32 cellular contexts compared by ENCODE assay signal in genomic region chr7:104089622-104090021, GRCh38.
DNase-seq lines count a peak whose midpoint lies in the region; ATAC-seq, FAIRE-seq and TF ChIP-seq lines count a peak whose summit lies in the region.
"Had no signal": no experiment of that assay in that cellular context is flagged by ENCODE, and none has a peak within 500 bp of the region (broad histone marks: within the 10 kb centered on the region; RNA-seq: fewer than 3 reads in every experiment).

No MANE protein-coding gene starts in this region.

- H3K4me1 ChIP-seq in GM23338 (ENCODE audit: insufficient read depth) (no peaks in the 10 kb centered on the region), K562 (replicated peaks in 1 of 2; ENCODE audit: control insufficient read depth in 2 of 2, insufficient read depth in 2 of 2, low read length in 2 of 2) (peaks cover 10 to 39% of the 10 kb centered on the region in 2 experiments; a peak in 4 of 5 replicates), left ventricle myocardium inferior (no peaks in the 10 kb centered on the region)
- H3K4me1 ChIP-seq: BLaER1, heart right ventricle, prostate gland, sigmoid colon, tibial nerve had no signal

- intact Hi-C loops in K562 (cut with micrococcal nuclease) (loop anchor here (10.0 kb wide), 4 partner anchors 175 to 425 kb away; no protein-coding TSS in a partner anchor), left ventricle myocardium inferior (cut with micrococcal nuclease) (no loop called here)

- no peak for TF ChIP-seq EP300 in K562 (IDR thresholded peaks at IDR 0.05; ENCODE audit: low read length)

- no peak for TF ChIP-seq POLR2A in K562 (conservative IDR thresholded peaks at IDR 0.05)

- H3K4me3 ChIP-seq in GM23338 (no peak overlapping the region), K562 (no peak overlapping the region), left ventricle myocardium inferior (no peak overlapping the region)
- H3K4me3 ChIP-seq: BLaER1, GM23248, heart right ventricle, PC-9, prostate gland, sigmoid colon, tibial nerve had no signal

- no peaks in the 10 kb centered on the region for H3K9me1 ChIP-seq in K562 (ENCODE audit: control insufficient read depth, insufficient read depth, low read length)

- H3K9me2 ChIP-seq in GM23338 (ENCODE audit: insufficient read depth), result no peaks in the 10 kb centered on the region
- H3K9me2 ChIP-seq: SK-N-SH had no signal

- H3K27ac Mint-ChIP-seq in GM23338, result no peak overlapping the region
- H3K27ac Mint-ChIP-seq: activated CD4-positive, alpha-beta memory T cell treated with anti-CD3 and anti-CD28 coated beads, Interleukin-2, amount 10 ng/mL, durations not matched to agents 7 days and 5 days; activated T-helper 1 cell treated with anti-CD3 and anti-CD28 coated beads, Interleukin-12 subunit alpha, Interleukin-12 subunit beta, Interleukin-2, Interleukin-4 antibody, amounts not matched to agents 30 ng/mL and 10 ng/mL and 1 ng/mL, durations not matched to agents 14 hours and 24 hours and 36 hours; T-helper 17 cell had no signal

- POLR2A ChIA-PET in K562 (lab: Yijun Ruan, JAX), result no interaction called here

- CTCF ChIA-PET in K562 (lab: Yijun Ruan, JAX; ENCODE audit: low intra/inter-chr PET ratio), result no interaction called here

- BruUV-seq in K562 (replicated peaks; lab: Mats Ljungman, UMichigan), result no TSS peak

- H3K27me3 Mint-ChIP-seq in GM23338 (ENCODE audit: insufficient read depth, low read depth, poor library complexity), result no peaks in the 10 kb centered on the region

- no peaks in the 10 kb centered on the region for H3K36me3 ChIP-seq in GM23338 (ENCODE audit: insufficient read depth)
- H3K36me3 ChIP-seq in K562 (ENCODE audit: control insufficient read depth, insufficient read depth, low read length), result no peaks in the 10 kb centered on the region
- H3K36me3 ChIP-seq in left ventricle myocardium inferior, result no peaks in the 10 kb centered on the region
- H3K36me3 ChIP-seq: BLaER1, heart right ventricle, prostate gland, sigmoid colon, tibial nerve had no signal

- no peak overlapping the region for H3K4me3 Mint-ChIP-seq in GM23338
- H3K4me3 Mint-ChIP-seq: activated CD4-positive, alpha-beta memory T cell treated with anti-CD3 and anti-CD28 coated beads, Interleukin-2, amount 10 ng/mL, durations not matched to agents 7 days and 5 days; activated T-helper 1 cell treated with anti-CD3 and anti-CD28 coated beads, Interleukin-12 subunit alpha, Interleukin-12 subunit beta, Interleukin-2, Interleukin-4 antibody, amounts not matched to agents 30 ng/mL and 10 ng/mL and 1 ng/mL, durations not matched to agents 14 hours and 24 hours and 36 hours; T-helper 17 cell had no signal

- no peaks in the 10 kb centered on the region for H4K20me1 ChIP-seq in GM23338 (replicated peaks; ENCODE audit: insufficient read depth)
- H4K20me1 ChIP-seq in K562 (replicated peaks; ENCODE audit: control insufficient read depth, insufficient read depth, low read length), result no peaks in the 10 kb centered on the region
- H4K20me1 ChIP-seq: BLaER1 had no signal

- TF ChIP-seq CTCF in GM23338 (conservative IDR thresholded peaks at IDR 0.05; ENCODE audit: low read depth in 2 of 2) (no peak), K562 (IDR thresholded peaks at IDR 0.05 in 2 of 3, conservative IDR thresholded peaks at IDR 0.05 in 1 of 3; ENCODE audit: insufficient read depth in 2 of 3, low read depth in 1 of 3, low read length in 3 of 3) (no peak), left ventricle myocardium inferior (IDR thresholded peaks at IDR 0.05; ENCODE audit: borderline replicate concordance) (no peak)

- H3K9me3 ChIP-seq in K562 (replicated peaks; ENCODE audit: control insufficient read depth, insufficient read depth, low read depth, low read length) (no peaks in the 10 kb centered on the region), left ventricle myocardium inferior (replicated peaks) (peaks cover 10% of the 10 kb centered on the region)
- H3K9me3 ChIP-seq: BLaER1, prostate gland, sigmoid colon, SK-N-SH, tibial nerve had no signal

- H3F3A ChIP-seq in GM23338 (replicated peaks; ENCODE audit: low read depth), result no peaks in the 10 kb centered on the region

- FAIRE-seq in K562 (lab: Jason Lieb, UNC), result no peak
- FAIRE-seq: G401.6, keratinocyte had no signal

- H3K27me3 ChIP-seq in GM23338 (ENCODE audit: insufficient read depth) (no peaks in the 10 kb centered on the region), K562 (ENCODE audit: control insufficient read depth in 2 of 2, insufficient read depth in 2 of 2, low read length in 2 of 2) (no peaks in the 10 kb centered on the region), left ventricle myocardium inferior (ENCODE audit: low read depth) (no peaks in the 10 kb centered on the region)
- H3K27me3 ChIP-seq: BLaER1, tibial nerve had no signal

- ATAC-seq in GM23338 (no peak), K562 (no peak), GM19397 (IDR thresholded peaks at IDR 0.05; ENCODE audit: unreplicated experiment) (no peak)
- ATAC-seq: heart right ventricle, T-helper 17 cell had no signal

- H3K9me3 Mint-ChIP-seq in GM23338, result no peaks in the 10 kb centered on the region
- H3K9me3 Mint-ChIP-seq: activated CD4-positive, alpha-beta memory T cell treated with anti-CD3 and anti-CD28 coated beads, Interleukin-2, amount 10 ng/mL, durations not matched to agents 7 days and 5 days; activated T-helper 1 cell treated with anti-CD3 and anti-CD28 coated beads, Interleukin-12 subunit alpha, Interleukin-12 subunit beta, Interleukin-2, Interleukin-4 antibody, amounts not matched to agents 30 ng/mL and 10 ng/mL and 1 ng/mL, durations not matched to agents 14 hours and 24 hours and 36 hours had no signal

- in situ Hi-C loops in K562 (cut with MboI), result no loop called here

- 31% methylated on average over 2 of the region's 2 CpGs for WGBS in K562 (ENCODE audit: insufficient coverage, low coverage, missing lambda C conversion rate)

- H3K79me2 ChIP-seq in GM23338 (replicated peaks; ENCODE audit: insufficient read depth), result no peaks in the 10 kb centered on the region
- H3K79me2 ChIP-seq in K562 (ENCODE audit: control insufficient read depth, insufficient read depth, low read length), result no peaks in the 10 kb centered on the region

- DNase-seq in GM23338 (ENCODE audit: low spot score) (no peak), NCI-H1930 (lab: John Stamatoyannopoulos, UW) (peak; percentile 18 to 28), K562 (ENCODE audit: extremely low read depth in 1 of 4, low spot score in 3 of 4) (no peak), pons (ENCODE audit: low spot score) (peak; percentile 56), HK-2 (ENCODE audit: unreplicated experiment) (no peak), left ventricle myocardium inferior (no peak)
- DNase-seq: activated CD4-positive, alpha-beta memory T cell treated with anti-CD3 and anti-CD28 coated beads, Interleukin-2, amount 10 ng/mL, durations not matched to agents 7 days and 5 days; activated CD4-positive, alpha-beta T cell treated with anti-CD3 and anti-CD28 coated beads for 1 hour; activated CD8-positive, alpha-beta memory T cell treated with anti-CD3 and anti-CD28 coated beads, Interleukin-2, amount 50 U/mL, for 4 hours; activated naive CD4-positive, alpha-beta T cell treated with Interleukin-2 at 50 U/mL for 16 hours; central memory CD4-positive, alpha-beta T cell; dermis blood vessel endothelial cell; DMS79; foreskin melanocyte; GM23248; heart right ventricle; NCI-H1105; NCI-H2107; NCI-H510A treated with DMSO at 0.1 percent for 48 hours; PC-9; sigmoid colon; SK-N-SH; stimulated activated CD4-positive, alpha-beta T cell treated with anti-CD3 and anti-CD28 coated beads, Interleukin-12 subunit alpha, Interleukin-12 subunit beta, amount 100 ng/mL, for 4 hours; stimulated activated CD4-positive, alpha-beta T cell treated with anti-CD3 and anti-CD28 coated beads, Interleukin-2, amount 100 ng/mL, for 48 hours; T-helper 17 cell had no signal

- no peaks in the 10 kb centered on the region for H3K4me1 Mint-ChIP-seq in GM23338
- H3K4me1 Mint-ChIP-seq: activated CD4-positive, alpha-beta memory T cell treated with anti-CD3 and anti-CD28 coated beads, Interleukin-2, amount 10 ng/mL, durations not matched to agents 7 days and 5 days had no signal

- H3K27ac ChIP-seq in GM23338 (ENCODE audit: low read depth) (no peak overlapping the region), K562 (ENCODE audit: extremely low read depth, low read depth, low read length) (no peak overlapping the region), left ventricle myocardium inferior (replicated peaks) (no peak overlapping the region)
- H3K27ac ChIP-seq: BLaER1, GM23248, heart right ventricle, PC-9, sigmoid colon had no signal

- H3K9ac ChIP-seq in K562 (ENCODE audit: insufficient read depth in 1 of 2, low read depth in 2 of 2, low read length in 2 of 2), result no peak overlapping the region
- H3K9ac ChIP-seq: BLaER1, GM23248, SK-N-SH had no signal

- H2AFZ ChIP-seq in GM23338 (0 out of 2 replicates have a peak overlapping the region, but pooled peaks have one; percentile 26), K562 (ENCODE audit: low read depth, low read length) (peak overlapping the region; percentile 75)
- H2AFZ ChIP-seq: GM23248, PC-9 had no signal

- no peak for TF ChIP-seq RAD21 in K562 (CRISPR knock-in tag; conservative IDR thresholded peaks at IDR 0.05 in 1 of 2, IDR thresholded peaks at IDR 0.05 in 1 of 2)

- H3K4me2 ChIP-seq in GM23338 (no peak overlapping the region), K562 (ENCODE audit: insufficient read depth, low read length) (no peak overlapping the region)
- H3K4me2 ChIP-seq: BLaER1, PC-9, SK-N-SH had no signal

- no peaks in the 10 kb centered on the region for H3K36me3 Mint-ChIP-seq in GM23338 (ENCODE audit: low read depth)

TF ChIP-seq in K562, 482 proteins besides CTCF, POLR2A, EP300 and RAD21:
- no peak for TF ChIP-seq CBFB (CRISPR knock-in tag; IDR thresholded peaks at IDR 0.05)
- TF ChIP-seq MEIS2 (IDR thresholded peaks at IDR 0.05; ENCODE audit: partially characterized antibody), result peak; percentile 72
- TF ChIP-seq, protein P1, sequence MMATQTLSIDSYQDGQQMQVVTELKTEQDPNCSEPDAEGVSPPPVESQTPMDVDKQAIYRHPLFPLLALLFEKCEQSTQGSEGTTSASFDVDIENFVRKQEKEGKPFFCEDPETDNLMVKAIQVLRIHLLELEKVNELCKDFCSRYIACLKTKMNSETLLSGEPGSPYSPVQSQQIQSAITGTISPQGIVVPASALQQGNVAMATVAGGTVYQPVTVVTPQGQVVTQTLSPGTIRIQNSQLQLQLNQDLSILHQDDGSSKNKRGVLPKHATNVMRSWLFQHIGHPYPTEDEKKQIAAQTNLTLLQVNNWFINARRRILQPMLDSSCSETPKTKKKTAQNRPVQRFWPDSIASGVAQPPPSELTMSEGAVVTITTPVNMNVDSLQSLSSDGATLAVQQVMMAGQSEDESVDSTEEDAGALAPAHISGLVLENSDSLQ (IDR thresholded peaks at IDR 0.05), result 0 out of 2 replicates have a peak, but pooled peaks have one; percentile 9

Comparison
In these comparisons a context has a peak if more than half of its experiments do, and no peak if none do; other contexts are left out.
1. DNase-seq: peak in NCI-H1930 (2 of 2) and pons (single experiment); none in GM23338 (single experiment), K562 (0 of 4), HK-2 (single experiment) and left ventricle myocardium inferior (single experiment).